In genomic region chr17:58316260-58316960, GRCh38 we compare ENCODE assay signal across 17 cellular contexts. TPM values are rescaled to one million over a fixed set of nuclear protein-coding genes. Genes with fewer than 3 reads are reported as not detected.
A peak's percentile ranks its signal among the peaks of the same experiment; 100 is the strongest.
DNase-seq lines count a peak whose midpoint lies in the region; ATAC-seq, FAIRE-seq and TF ChIP-seq lines count a peak whose summit lies in the region.
"Had no signal": no experiment of that assay in that cellular context is flagged by ENCODE, and none has a peak within 500 bp of the region (broad histone marks: within the 10 kb centered on the region; RNA-seq: fewer than 3 reads in every experiment).

No MANE protein-coding gene starts in this region.

- POLR2A ChIA-PET in HepG2 (lab: Yijun Ruan, JAX): interaction anchor here (1.2 to 2.6 kb wide), 4 partner anchors 21 to 100 kb away, joined by 3 to 35 read pairs (median 8); partner anchors contain the start of gene RNF43

- TF ChIP-seq POLR2A in right lobe of liver (IDR thresholded peaks at IDR 0.05) (no peak), HepG2 (IDR thresholded peaks at IDR 0.05; ENCODE audit: insufficient read depth in 1 of 2, low read depth in 2 of 2, low read length in 2 of 2) (no peak)

- intact Hi-C loops in right lobe of liver (cut with DNase I) (loop anchor here (5.0 kb wide), 2 partner anchors 116 to 131 kb away; no protein-coding TSS in a partner anchor), HepG2 (cut with micrococcal nuclease; ENCODE audit: unreplicated experiment) (loop anchor here (2.0 kb wide), 1 partner anchor 36 kb away; the partner anchor contains the start of gene SUPT4H1), aorta (cut with DNase I) (no loop called here)

- no peak overlapping the region for H3K4me3 Mint-ChIP-seq in activated T-helper 17 cell treated with anti-CD3 and anti-CD28 coated beads, Interleukin-2, amount 50 U/mL, for 72 hours
- no peak overlapping the region for H3K4me3 Mint-ChIP-seq in nephron progenitor cell
- H3K4me3 Mint-ChIP-seq: CD4-positive, alpha-beta T cell; IgD-negative memory B cell had no signal

- peak in 2 of 3 donors; percentile 33 to 44 for DNase-seq in right lobe of liver
- no peak for DNase-seq in HepG2 (ENCODE audit: low spot score)
- DNase-seq in nephron progenitor cell: no peak
- peak; percentile 35 to 51 for DNase-seq in aorta
- DNase-seq in urothelium cell line (ENCODE audit: low spot score): no peak
- no peak for DNase-seq in G401 (ENCODE audit: low spot score)
- DNase-seq: amniotic stem cell; CD4-positive, alpha-beta T cell; midbrain; NCI-H1092; NCI-H2171; SIG-M5 had no signal

- no peaks in the 10 kb centered on the region for H4K20me1 ChIP-seq in HepG2 (ENCODE audit: insufficient read depth, low read length)

- ATAC-seq in right lobe of liver: no peak
- ATAC-seq in HepG2: no peak; the same call in 2 of the 3 replicates
- ATAC-seq in activated T-helper 17 cell treated with anti-CD3 and anti-CD28 coated beads, Interleukin-2, amount 50 U/mL, for 72 hours (replicated peaks): no peak
- no peak for ATAC-seq in aorta (ENCODE audit: low FRiP score)

- H3K36me3 ChIP-seq in right lobe of liver (no peaks in the 10 kb centered on the region), HepG2 (replicated peaks in 1 of 2; ENCODE audit: control insufficient read depth in 1 of 2, insufficient read depth in 2 of 2, low read length in 2 of 2) (no peaks in the 10 kb centered on the region), aorta (ENCODE audit: control insufficient read depth in 1 of 2, insufficient read depth in 2 of 2, low read length in 1 of 2) (no peaks in the 10 kb centered on the region)

- H3K4me2 ChIP-seq in HepG2 (ENCODE audit: low read depth, low read length): no peak overlapping the region
- H3K4me2 ChIP-seq: smooth muscle cell had no signal

- H3K4me1 Mint-ChIP-seq in activated T-helper 17 cell treated with anti-CD3 and anti-CD28 coated beads, Interleukin-2, amount 50 U/mL, for 72 hours: peaks cover 12% of the 10 kb centered on the region
- peaks cover 24% of the 10 kb centered on the region for H3K4me1 Mint-ChIP-seq in nephron progenitor cell

- peak overlapping the region; percentile 95 for H3K27ac Mint-ChIP-seq in activated T-helper 17 cell treated with anti-CD3 and anti-CD28 coated beads, Interleukin-2, amount 50 U/mL, for 72 hours
- H3K27ac Mint-ChIP-seq in nephron progenitor cell: peak overlapping the region; percentile 16

- TF ChIP-seq EP300 in HepG2 (IDR thresholded peaks at IDR 0.05; ENCODE audit: low read depth in 2 of 2, low read length in 2 of 2) (no peak), HepG2 (CRISPR knock-in tag; IDR thresholded peaks at IDR 0.05; ENCODE audit: borderline replicate concordance) (no peak)

- H3K9me3 ChIP-seq in right lobe of liver (no peaks in the 10 kb centered on the region), HepG2 (ENCODE audit: low read length) (no peaks in the 10 kb centered on the region), aorta (ENCODE audit: control insufficient read depth, low read length) (no peaks in the 10 kb centered on the region)

- FAIRE-seq in HepG2 (lab: Jason Lieb, UNC) (no peak), urothelium cell line (lab: Jason Lieb, UNC) (no peak)
- FAIRE-seq: H54 had no signal

- no peaks in the 10 kb centered on the region for H3K27me3 Mint-ChIP-seq in activated T-helper 17 cell treated with anti-CD3 and anti-CD28 coated beads, Interleukin-2, amount 50 U/mL, for 72 hours
- peaks cover 10% of the 10 kb centered on the region for H3K27me3 Mint-ChIP-seq in nephron progenitor cell (ENCODE audit: low read depth, poor library complexity)
- H3K27me3 Mint-ChIP-seq: CD4-positive, alpha-beta T cell; IgD-negative memory B cell had no signal

- peaks cover 80% of the 10 kb centered on the region for H3K36me3 Mint-ChIP-seq in activated T-helper 17 cell treated with anti-CD3 and anti-CD28 coated beads, Interleukin-2, amount 50 U/mL, for 72 hours (ENCODE audit: low read depth)
- peaks cover 16% of the 10 kb centered on the region for H3K36me3 Mint-ChIP-seq in nephron progenitor cell (ENCODE audit: low read depth)
- H3K36me3 Mint-ChIP-seq: IgD-negative memory B cell had no signal

- H3K9me3 Mint-ChIP-seq in activated T-helper 17 cell treated with anti-CD3 and anti-CD28 coated beads, Interleukin-2, amount 50 U/mL, for 72 hours: no peaks in the 10 kb centered on the region
- no peaks in the 10 kb centered on the region for H3K9me3 Mint-ChIP-seq in nephron progenitor cell
- H3K9me3 Mint-ChIP-seq: CD4-positive, alpha-beta T cell; IgD-negative memory B cell had no signal

- H3K4me3 ChIP-seq in right lobe of liver (no peak overlapping the region), HepG2 (replicated peaks in 1 of 3; ENCODE audit: insufficient read depth in 1 of 3, low read depth in 2 of 3, low read length in 3 of 3) (no peak overlapping the region), aorta (ENCODE audit: low read length in 2 of 2) (no peak overlapping the region)
- H3K4me3 ChIP-seq: smooth muscle cell had no signal

- BruUV-seq in HepG2 (replicated peaks; lab: Mats Ljungman, UMichigan): no TSS peak

- H3K27ac ChIP-seq in right lobe of liver (no peak overlapping the region), HepG2 (ENCODE audit: extremely low read length, insufficient read depth, low read length) (no peak overlapping the region), aorta (ENCODE audit: low read depth in 1 of 2, low read length in 2 of 2) (no peak overlapping the region)

- H2AFZ ChIP-seq in HepG2 (ENCODE audit: low read length): no peak overlapping the region

- no peaks in the 10 kb centered on the region for H3K79me2 ChIP-seq in HepG2 (ENCODE audit: insufficient read depth, low read length)

- 92% methylated on average over 3 of the region's 8 CpGs for WGBS in right lobe of liver (ENCODE audit: insufficient coverage, low coverage, low lambda C conversion rate, missing lambda C conversion rate)
- 35% methylated on average over 7 of the region's 8 CpGs for WGBS in HepG2 (ENCODE audit: low lambda C conversion rate)
- WGBS in aorta, 2 donors: 90 to 95% methylated on average over 8 of the region's 8 CpGs

- CTCF ChIA-PET in HepG2 (lab: Yijun Ruan, JAX; ENCODE audit: low intra/inter-chr PET ratio, low total read pairs): interaction anchor here (1.5 to 5.0 kb wide), 3 partner anchors 8 to 131 kb away, joined by 9 to 121 read pairs (median 20); partner anchors contain the start of gene RNF43

- no peak for TF ChIP-seq RAD21 in HepG2 (CRISPR knock-in tag; IDR thresholded peaks at IDR 0.05)

- H3K27me3 ChIP-seq in right lobe of liver (no peaks in the 10 kb centered on the region), HepG2 (ENCODE audit: control insufficient read depth in 1 of 2, insufficient read depth in 2 of 2, low read length in 2 of 2) (peaks cover 10 to 68% of the 10 kb centered on the region in 2 experiments), aorta (ENCODE audit: control insufficient read depth in 1 of 2, insufficient read depth in 2 of 2, low read length in 1 of 2) (no peaks in the 10 kb centered on the region)

- in situ Hi-C loops in HepG2 (cut with HindIII; ENCODE audit: extremely low pct_ligation_motif_present, low pct_unique_long_range_greater_than_20kb): no loop called here
- in situ Hi-C loops in G401 (cut with HindIII; ENCODE audit: low sequenced_read_pairs): no loop called here

- no peaks in the 10 kb centered on the region for H3K4me1 ChIP-seq in right lobe of liver
- H3K4me1 ChIP-seq in HepG2 (ENCODE audit: insufficient read depth, low read length): peaks cover 11% of the 10 kb centered on the region; the same call in 1 of the 2 replicates
- H3K4me1 ChIP-seq in aorta (ENCODE audit: control insufficient read depth in 1 of 2, insufficient read depth in 2 of 2, low read length in 2 of 2): no peaks in the 10 kb centered on the region

- no peak overlapping the region for H3K9ac ChIP-seq in HepG2 (ENCODE audit: insufficient read depth, low read depth, low read length)

- TF ChIP-seq CTCF in right lobe of liver (IDR thresholded peaks at IDR 0.05) (no peak), HepG2 (CRISPR knock-in tag; IDR thresholded peaks at IDR 0.05) (no peak), nephron progenitor cell (IDR thresholded peaks at IDR 0.05) (no peak)

RNA-seq across cellular contexts. Expression of gene TSPOAP1, which starts 12.2 kb away (rescaled TPM):
- total RNA-seq in right lobe of liver: 1 to 10 TPM in 5 of 6 experiments, under 1 TPM in 1; 0.87 to 8.3 (median 3.8) TPM
- not detected in 2 replicates for total RNA-seq in HepG2 (2016; rRNA removed; fragmentation: Illumina TruSeq; extraction: Trizol)
- total RNA-seq in HepG2 (2016; cell fraction: cytosol; rRNA removed; fragmentation: Illumina TruSeq; extraction: Trizol; ENCODE audit: low read depth): not detected in 2 replicates
- total RNA-seq in HepG2 (2016; cell fraction: insoluble cytoplasmic fraction; rRNA removed; fragmentation: Illumina TruSeq; extraction: Trizol): not detected in 2 replicates
- not detected in 2 replicates for total RNA-seq in HepG2 (2016; cell fraction: membrane; rRNA removed; fragmentation: Illumina TruSeq; extraction: Trizol)
- not detected in 2 replicates for total RNA-seq in HepG2 (2016; cell fraction: nucleus; rRNA removed; fragmentation: Illumina TruSeq; extraction: Trizol)
- polyA plus RNA-seq in HepG2 (2011; rRNA removed): 0.25 TPM in 1 of 2 replicates, not detected in the other
- polyA plus RNA-seq in HepG2 (2011; cell fraction: cytosol; rRNA removed): 0.03 TPM in 1 of 2 replicates, not detected in the other
- 0.09 and 0.50 TPM in 2 replicates for polyA plus RNA-seq in HepG2 (2011; cell fraction: nucleus; rRNA removed)
- 0.03 TPM in 1 of 2 replicates, not detected in the other for polyA plus RNA-seq in HepG2 (2012)
- polyA plus RNA-seq in HepG2 (2016; cell fraction: cytosol; fragmentation: Illumina TruSeq; extraction: Trizol; ENCODE audit: low read depth): not detected in 2 replicates
- not detected in 2 replicates for polyA plus RNA-seq in HepG2 (2016; cell fraction: insoluble cytoplasmic fraction; fragmentation: Illumina TruSeq; extraction: Trizol; ENCODE audit: low read depth)
- polyA plus RNA-seq in HepG2 (2016; cell fraction: membrane; fragmentation: Illumina TruSeq; extraction: Trizol; ENCODE audit: low read depth): not detected in 2 replicates
- not detected in 2 replicates for polyA plus RNA-seq in HepG2 (2016; cell fraction: nucleus; fragmentation: Illumina TruSeq; extraction: Trizol; ENCODE audit: insufficient read depth, low read depth)
- polyA minus RNA-seq in HepG2 (2011; rRNA and poly(A)+ RNA removed; ENCODE audit: low replicate concordance): 0.26 TPM in 1 of 2 replicates, not detected in the other
- not detected in 2 replicates for polyA minus RNA-seq in HepG2 (2011; cell fraction: cytosol; rRNA and poly(A)+ RNA removed)
- polyA minus RNA-seq in HepG2 (2011; cell fraction: nucleus; rRNA and poly(A)+ RNA removed): under 0.01 TPM in 1 of 2 replicates, not detected in the other
- total RNA-seq in activated T-helper 17 cell treated with anti-CD3 and anti-CD28 coated beads, Interleukin-2, amount 50 U/mL, for 72 hours: 100 to 1,000 TPM in 1 of 2 donors, 10 to 100 TPM in 1; 97.2 to 107 TPM
- total RNA-seq in aorta: 10 to 100 TPM in 1 of 2 donors, 1 to 10 TPM in 1; 9.0 to 21.0 TPM
- polyA plus RNA-seq in aorta: 10 to 100 TPM in 1 of 2 donors, 1 to 10 TPM in 1; 4.3 to 46.7 TPM
- not detected in 2 replicates for total RNA-seq in G401 (2014; rRNA removed; shearing (Covaris generic))

RNA-seq across cellular contexts. Expression of gene SUPT4H1, which starts 35.6 kb away (rescaled TPM):
- total RNA-seq in right lobe of liver (10 to 100 TPM; 24.8 to 50.9 (median 37.0) TPM), HepG2 (2016; rRNA removed; fragmentation: Illumina TruSeq; extraction: Trizol) (155 and 252 TPM in 2 replicates), aorta (10 to 100 TPM; 38.4 to 56.3 TPM)
- total RNA-seq in HepG2 (2016; cell fraction: cytosol; rRNA removed; fragmentation: Illumina TruSeq; extraction: Trizol; ENCODE audit: low read depth): 72.2 and 76.4 TPM in 2 replicates
- total RNA-seq in HepG2 (2016; cell fraction: insoluble cytoplasmic fraction; rRNA removed; fragmentation: Illumina TruSeq; extraction: Trizol): 169 and 290 TPM in 2 replicates
- total RNA-seq in HepG2 (2016; cell fraction: membrane; rRNA removed; fragmentation: Illumina TruSeq; extraction: Trizol): 130 and 134 TPM in 2 replicates
- 74.4 and 75.7 TPM in 2 replicates for total RNA-seq in HepG2 (2016; cell fraction: nucleus; rRNA removed; fragmentation: Illumina TruSeq; extraction: Trizol)
- polyA plus RNA-seq in HepG2 (2011; rRNA removed) (231 and 244 TPM in 2 replicates), aorta (10 to 100 TPM; 69.1 to 78.2 TPM)
- 148 and 229 TPM in 2 replicates for polyA plus RNA-seq in HepG2 (2011; cell fraction: cytosol; rRNA removed)
- polyA plus RNA-seq in HepG2 (2011; cell fraction: nucleus; rRNA removed): 65.5 and 71.0 TPM in 2 replicates
- 227 and 249 TPM in 2 replicates for polyA plus RNA-seq in HepG2 (2012)
- polyA plus RNA-seq in HepG2 (2016; cell fraction: cytosol; fragmentation: Illumina TruSeq; extraction: Trizol; ENCODE audit: low read depth): 105 and 107 TPM in 2 replicates
- 309 and 341 TPM in 2 replicates for polyA plus RNA-seq in HepG2 (2016; cell fraction: insoluble cytoplasmic fraction; fragmentation: Illumina TruSeq; extraction: Trizol; ENCODE audit: low read depth)
- polyA plus RNA-seq in HepG2 (2016; cell fraction: membrane; fragmentation: Illumina TruSeq; extraction: Trizol; ENCODE audit: low read depth): 144 and 156 TPM in 2 replicates
- 164 and 191 TPM in 2 replicates for polyA plus RNA-seq in HepG2 (2016; cell fraction: nucleus; fragmentation: Illumina TruSeq; extraction: Trizol; ENCODE audit: insufficient read depth, low read depth)
- 68.7 and 109 TPM in 2 replicates for polyA minus RNA-seq in HepG2 (2011; rRNA and poly(A)+ RNA removed; ENCODE audit: low replicate concordance)
- 45.1 and 56.8 TPM in 2 replicates for polyA minus RNA-seq in HepG2 (2011; cell fraction: cytosol; rRNA and poly(A)+ RNA removed)
- polyA minus RNA-seq in HepG2 (2011; cell fraction: nucleus; rRNA and poly(A)+ RNA removed): 51.9 and 61.5 TPM in 2 replicates
- total RNA-seq in activated T-helper 17 cell treated with anti-CD3 and anti-CD28 coated beads, Interleukin-2, amount 50 U/mL, for 72 hours: 100 to 1,000 TPM; 117 to 147 TPM
- 58.7 and 73.6 TPM in 2 replicates for total RNA-seq in G401 (2014; rRNA removed; shearing (Covaris generic))

RNA-seq across cellular contexts. Expression of gene MPO, which starts 35.7 kb away (rescaled TPM):
- total RNA-seq in right lobe of liver: 1 to 10 TPM in 2 of 6 experiments, under 1 TPM in 2, not detected in 2; 0.26 to 4.2 (median 1.9) TPM
- not detected in 2 replicates for total RNA-seq in HepG2 (2016; rRNA removed; fragmentation: Illumina TruSeq; extraction: Trizol)
- not detected in 2 replicates for total RNA-seq in HepG2 (2016; cell fraction: cytosol; rRNA removed; fragmentation: Illumina TruSeq; extraction: Trizol; ENCODE audit: low read depth)
- not detected in 2 replicates for total RNA-seq in HepG2 (2016; cell fraction: insoluble cytoplasmic fraction; rRNA removed; fragmentation: Illumina TruSeq; extraction: Trizol)
- total RNA-seq in HepG2 (2016; cell fraction: membrane; rRNA removed; fragmentation: Illumina TruSeq; extraction: Trizol): not detected in 2 replicates
- total RNA-seq in HepG2 (2016; cell fraction: nucleus; rRNA removed; fragmentation: Illumina TruSeq; extraction: Trizol): not detected in 2 replicates
- polyA plus RNA-seq in HepG2 (2011; rRNA removed): not detected in 2 replicates
- not detected in 2 replicates for polyA plus RNA-seq in HepG2 (2011; cell fraction: cytosol; rRNA removed)
- polyA plus RNA-seq in HepG2 (2011; cell fraction: nucleus; rRNA removed): 0.06 and 0.09 TPM in 2 replicates
- polyA plus RNA-seq in HepG2 (2012): not detected in 2 replicates
- not detected in 2 replicates for polyA plus RNA-seq in HepG2 (2016; cell fraction: cytosol; fragmentation: Illumina TruSeq; extraction: Trizol; ENCODE audit: low read depth)
- not detected in 2 replicates for polyA plus RNA-seq in HepG2 (2016; cell fraction: insoluble cytoplasmic fraction; fragmentation: Illumina TruSeq; extraction: Trizol; ENCODE audit: low read depth)
- polyA plus RNA-seq in HepG2 (2016; cell fraction: membrane; fragmentation: Illumina TruSeq; extraction: Trizol; ENCODE audit: low read depth): not detected in 2 replicates
- polyA plus RNA-seq in HepG2 (2016; cell fraction: nucleus; fragmentation: Illumina TruSeq; extraction: Trizol; ENCODE audit: insufficient read depth, low read depth): not detected in 2 replicates
- not detected in 2 replicates for polyA minus RNA-seq in HepG2 (2011; rRNA and poly(A)+ RNA removed; ENCODE audit: low replicate concordance)
- not detected in 2 replicates for polyA minus RNA-seq in HepG2 (2011; cell fraction: cytosol; rRNA and poly(A)+ RNA removed)
- not detected in 2 replicates for polyA minus RNA-seq in HepG2 (2011; cell fraction: nucleus; rRNA and poly(A)+ RNA removed)
- 1 to 10 TPM; 1.2 to 2.0 TPM for total RNA-seq in activated T-helper 17 cell treated with anti-CD3 and anti-CD28 coated beads, Interleukin-2, amount 50 U/mL, for 72 hours
- under 1 TPM; 0.26 to 0.63 TPM for total RNA-seq in aorta
- polyA plus RNA-seq in aorta: under 1 TPM; 0.18 to 0.38 TPM
- not detected in 2 replicates for total RNA-seq in G401 (2014; rRNA removed; shearing (Covaris generic))
- total RNA-seq: chondrocyte, smooth muscle cell had no signal
- polyA plus RNA-seq: IgD-negative memory B cell had no signal

Comparison
In these comparisons a context has a peak if more than half of its experiments do, and no peak if none do; other contexts are left out.
1. DNase-seq: peak in right lobe of liver (2 of 3) and aorta (2 of 2); none in HepG2 (single experiment), nephron progenitor cell (single experiment), urothelium cell line (single experiment) and G401 (single experiment).
2. RNA of gene TSPOAP1, which starts 12.2 kb away (total RNA-seq): 97.2 to 107 TPM in activated T-helper 17 cell treated with anti-CD3 and anti-CD28 coated beads, Interleukin-2, amount 50 U/mL, for 72 hours; 9.0 to 21.0 TPM in aorta, 0.87 to 8.3 TPM in right lobe of liver, not detected in HepG2 and not detected in G401; every median in the first group is over 4 times any median in the second.
3. intact Hi-C loops: an anchor here in right lobe of liver (5.0 kb wide) and HepG2 (2.0 kb wide); none called in aorta.